14 cellular contexts compared by ENCODE assay signal in the genomic region with DNA sequence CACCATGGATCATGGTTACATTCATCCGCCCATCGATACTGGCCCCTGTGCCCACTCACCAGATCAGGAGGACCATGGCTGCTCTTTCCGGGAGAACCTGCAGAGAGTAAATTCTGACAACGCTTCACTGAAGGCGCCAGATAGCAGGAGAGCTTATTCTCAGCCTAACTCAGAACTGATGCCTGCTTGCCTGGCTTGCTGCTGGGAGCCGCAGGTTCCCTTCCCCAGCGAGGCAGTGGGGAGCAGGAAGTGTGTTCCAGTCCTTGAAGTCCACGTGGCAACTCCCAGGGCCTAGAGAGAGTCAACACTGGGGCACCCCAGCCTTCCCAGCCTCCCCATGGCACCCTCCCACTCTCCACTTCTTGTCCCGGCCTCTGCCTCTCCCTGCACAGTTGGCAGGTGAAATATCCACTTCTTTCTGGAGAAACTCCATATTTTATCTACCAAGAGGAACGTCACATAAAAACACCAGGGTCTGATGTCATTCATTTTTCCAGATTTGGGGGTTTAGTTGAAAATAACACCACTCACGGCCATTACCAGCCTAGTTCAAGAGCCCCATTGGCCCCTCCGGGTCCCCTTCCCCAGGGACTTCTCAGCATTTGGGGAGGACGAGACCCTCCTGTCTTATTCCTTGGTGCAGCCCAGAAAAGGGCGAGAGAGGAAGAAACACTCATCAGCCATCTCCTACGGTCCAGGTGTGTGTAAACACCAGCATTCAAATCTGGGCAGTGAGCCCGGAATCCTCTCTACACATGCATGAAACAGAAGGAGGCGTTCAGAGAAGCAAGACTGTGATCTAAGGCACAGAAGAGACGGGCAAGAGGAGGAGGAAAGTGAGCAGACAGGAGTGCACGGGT. TPM values are rescaled to one million over a fixed set of nuclear protein-coding genes. Genes with fewer than 3 reads are reported as not detected.
DNase-seq lines count a peak whose midpoint lies in the region; ATAC-seq, FAIRE-seq and TF ChIP-seq lines count a peak whose summit lies in the region.
"Had no signal": no experiment of that assay in that cellular context is flagged by ENCODE, and none has a peak within 500 bp of the region (broad histone marks: within the 10 kb centered on the region; RNA-seq: fewer than 3 reads in every experiment).

No MANE protein-coding gene starts in this region.

- TF ChIP-seq RAD21 in IMR-90 (IDR thresholded peaks at IDR 0.05; ENCODE audit: low read length), result no peak

- H3K9me3 ChIP-seq in IMR-90 (ENCODE audit: control insufficient read depth, insufficient read depth, low read length) (no peaks in the 10 kb centered on the region), pancreas (no peaks in the 10 kb centered on the region), MM.1S (replicated peaks; ENCODE audit: insufficient read depth, low read length) (no peaks in the 10 kb centered on the region)

- peaks cover 14 to 36% of the 10 kb centered on the region in 2 experiments; a peak in 3 of 4 replicates for H3K79me1 ChIP-seq in IMR-90 (ENCODE audit: low read depth in 1 of 2, low read length in 2 of 2)

- in situ Hi-C loops in IMR-90 (cut with MboI; ENCODE audit: low sequenced_read_pairs), result loop anchor here (5.0 kb wide), 1 partner anchor 32 kb away; no protein-coding TSS in a partner anchor

- TF ChIP-seq CTCF in IMR-90 (conservative IDR thresholded peaks at IDR 0.05; ENCODE audit: low read depth, low read length), result no peak
- no peak for TF ChIP-seq CTCF in epithelial cell of esophagus (IDR thresholded peaks at IDR 0.05; ENCODE audit: insufficient read depth, low read depth, low read length, missing control alignments)
- TF ChIP-seq CTCF in pancreas (IDR thresholded peaks at IDR 0.05), result no peak
- no peak for TF ChIP-seq CTCF in MM.1S (IDR thresholded peaks at IDR 0.05; ENCODE audit: low read length)
- TF ChIP-seq CTCF in CD14-positive monocyte (IDR thresholded peaks at IDR 0.05), result no peak

- H4K20me1 ChIP-seq in IMR-90 (ENCODE audit: insufficient read depth, low read length) (peaks cover 11% of the 10 kb centered on the region), MM.1S (ENCODE audit: insufficient read depth, low read length) (no peaks in the 10 kb centered on the region)

- H2BK120ac ChIP-seq in IMR-90 (ENCODE audit: low read depth, low read length), result no peak overlapping the region

- CTCF ChIA-PET in IMR-90 (lab: Yijun Ruan, JAX), result no interaction called here

- 76% methylated on average over 7 of the region's 19 CpGs; no CpG with 5 or more reads in 1 of the 2 experiments for WGBS in IMR-90 (ENCODE audit: extremely low coverage in 2 of 2, insufficient read length in 1 of 2), 2 experiments
- WGBS in pancreas, 2 donors, result 42 to 45% methylated on average over 19 of the region's 19 CpGs

- no peak overlapping the region for H3K4me3 Mint-ChIP-seq in CD14-positive monocyte
- H3K4me3 Mint-ChIP-seq: memory B cell; stimulated activated memory B cell treated with anti-CD40 and anti-IgM and Interleukin-4, amounts not matched to agents 10 μg/mL and 1 μg/mL and 100 μg/mL, for 72 hours had no signal

- no peak overlapping the region for H3K27ac Mint-ChIP-seq in CD14-positive monocyte
- H3K27ac Mint-ChIP-seq: memory B cell; stimulated activated memory B cell treated with anti-CD40 and anti-IgM and Interleukin-4, amounts not matched to agents 10 μg/mL and 1 μg/mL and 100 μg/mL, for 72 hours had no signal

- no peak overlapping the region for H4K91ac ChIP-seq in IMR-90 (ENCODE audit: insufficient read depth, low read depth, low read length)

- TF ChIP-seq POLR2A in IMR-90 (IDR thresholded peaks at IDR 0.05; ENCODE audit: low read depth, low read length) (0 out of 2 replicates have a peak, but pooled peaks have one; percentile 17), GM18505 (IDR thresholded peaks at IDR 0.05; ENCODE audit: borderline replicate concordance, extremely low read depth, insufficient read depth, insufficient read length) (no peak)

- H3K4me3 ChIP-seq in IMR-90 (ENCODE audit: insufficient read depth, low read depth, low read length) (no peak overlapping the region), epithelial cell of esophagus (ENCODE audit: low read length) (no peak overlapping the region), pancreas (no peak overlapping the region), MM.1S (ENCODE audit: low read length) (no peak overlapping the region)

- peaks cover 0 to 7% (median 0%) of the 10 kb centered on the region in 7 donors for H3K9me3 Mint-ChIP-seq in CD14-positive monocyte
- H3K9me3 Mint-ChIP-seq: memory B cell; stimulated activated memory B cell treated with anti-CD40 and anti-IgM and Interleukin-4, amounts not matched to agents 10 μg/mL and 1 μg/mL and 100 μg/mL, for 72 hours had no signal

- peaks cover 5 to 8% of the 10 kb centered on the region in 2 donors for H3K36me3 Mint-ChIP-seq in CD14-positive monocyte
- H3K36me3 Mint-ChIP-seq: memory B cell; stimulated activated memory B cell treated with anti-CD40 and anti-IgM and Interleukin-4, amounts not matched to agents 10 μg/mL and 1 μg/mL and 100 μg/mL, for 72 hours had no signal

- H3K4me1 ChIP-seq in IMR-90 (ENCODE audit: control insufficient read depth, insufficient read depth, low read length), result peaks cover 10% of the 10 kb centered on the region
- no peaks in the 10 kb centered on the region for H3K4me1 ChIP-seq in pancreas
- no peaks in the 10 kb centered on the region for H3K4me1 ChIP-seq in MM.1S (ENCODE audit: low read length)

- H2BK20ac ChIP-seq in IMR-90 (ENCODE audit: low read depth, low read length), result no peak overlapping the region

- H3K79me2 ChIP-seq in MM.1S (ENCODE audit: low read length), result no peaks in the 10 kb centered on the region
- H3K79me2 ChIP-seq: parathyroid adenoma had no signal

- no peak overlapping the region for H2BK5ac ChIP-seq in IMR-90 (ENCODE audit: low read depth, low read length, poor library complexity, severe bottlenecking)

- H2AFZ ChIP-seq in IMR-90 (replicated peaks; ENCODE audit: low read length, poor library complexity) (peak overlapping the region; percentile 51), MM.1S (ENCODE audit: low read length) (no peak overlapping the region)
- H2AFZ ChIP-seq: parathyroid adenoma had no signal

- H3K27me3 ChIP-seq in IMR-90 (ENCODE audit: control insufficient read depth, insufficient read depth, low read length) (no peaks in the 10 kb centered on the region), pancreas (no peaks in the 10 kb centered on the region), MM.1S (replicated peaks; ENCODE audit: insufficient read depth, low read length) (peaks cover 15% of the 10 kb centered on the region)

- no peaks in the 10 kb centered on the region for H3F3A ChIP-seq in MM.1S (ENCODE audit: insufficient read depth, low read length)

- H3K14ac ChIP-seq in IMR-90 (replicated peaks; ENCODE audit: low read depth, low read length), result peak overlapping the region; percentile 66; the same call in 1 of the 2 replicates

- no peak for FAIRE-seq in pancreas (lab: Jason Lieb, UNC)

- H3K9ac ChIP-seq in IMR-90 (ENCODE audit: low read depth, low read length) (no peak overlapping the region), MM.1S (ENCODE audit: low read length) (no peak overlapping the region)
- H3K9ac ChIP-seq: parathyroid adenoma had no signal

- peak overlapping the region; percentile 57 for H3K4ac ChIP-seq in IMR-90 (ENCODE audit: low read depth, low read length)

- DNase-seq in IMR-90, result peak; percentile 82
- DNase-seq in NCI-H2196 treated with DMSO at 0.1 percent for 48 hours (lab: John Stamatoyannopoulos, UW; ENCODE audit: unreplicated experiment), result peak; percentile 80
- peak; percentile 89 for DNase-seq in epithelial cell of esophagus (ENCODE audit: low read depth)
- peak in 4 of 6 donors; percentile 58 to 71 (median 63) for DNase-seq in pancreas
- DNase-seq in MM.1S, result no peak
- DNase-seq in CD14-positive monocyte (ENCODE audit: low spot score), result no peak
- DNase-seq: activated T-cell treated with anti-CD3 and anti-CD28 coated beads for 4 hours, amniotic stem cell, NCI-H510A, Right ventricle myocardium superior had no signal

- H3K9me2 ChIP-seq in MM.1S (replicated peaks; ENCODE audit: insufficient read depth, low read length), result no peaks in the 10 kb centered on the region

- no peak overlapping the region for H3K18ac ChIP-seq in IMR-90 (ENCODE audit: low read depth, low read length)

- no peak overlapping the region for H3K56ac ChIP-seq in IMR-90 (ENCODE audit: extremely low read depth, insufficient read depth, low read length)

- intact Hi-C loops in IMR-90 (cut with micrococcal nuclease) (no loop called here), pancreas (cut with DNase I) (loop anchor here in 1 of 3 donors (5.0 kb wide), 1 partner anchor 52 kb away; a partner anchor contains a TSS), CD14-positive monocyte (cut with micrococcal nuclease) (loop anchor here (5.0 to 10.0 kb wide), 2 partner anchors 70 to 73 kb away; a partner anchor contains a TSS)

- H3K9me1 ChIP-seq in IMR-90 (ENCODE audit: insufficient read depth, low read length), result peaks cover 13% of the 10 kb centered on the region; the same call in 1 of the 2 replicates

- H3K27ac ChIP-seq in IMR-90 (ENCODE audit: insufficient read depth, low read length), result no peak overlapping the region
- H3K27ac ChIP-seq in pancreas, result no peak overlapping the region
- no peak overlapping the region for H3K27ac ChIP-seq in MM.1S (ENCODE audit: low read length)
- H3K27ac ChIP-seq: parathyroid adenoma had no signal

- POLR2A ChIA-PET in IMR-90 (lab: Charles Lee; ENCODE audit: unreplicated experiment), result no interaction called here

- H3K4me2 ChIP-seq in IMR-90 (ENCODE audit: low read depth, low read length), result no peak overlapping the region
- H3K4me2 ChIP-seq in MM.1S (ENCODE audit: low read depth, low read length), result no peak overlapping the region

- no TSS peak for BruUV-seq in IMR-90 (replicated peaks; lab: Mats Ljungman, UMichigan)

- no peak overlapping the region for H2BK15ac ChIP-seq in IMR-90 (ENCODE audit: low read depth, low read length)

- no peak for ATAC-seq in IMR-90 (ENCODE audit: low read depth)
- peak in 3 of 4 donors; percentile 54 to 58 (median 55) for ATAC-seq in pancreas
- no peak for ATAC-seq in GM18505 (IDR thresholded peaks at IDR 0.05; ENCODE audit: unreplicated experiment)
- ATAC-seq: stimulated activated memory B cell treated with anti-CD40 and anti-IgM and Interleukin-4, amounts not matched to agents 10 μg/mL and 1 μg/mL and 100 μg/mL, for 72 hours had no signal

- H2AK5ac ChIP-seq in IMR-90 (ENCODE audit: low read depth, low read length), result 0 out of 2 replicates have a peak overlapping the region, but pooled peaks have one; percentile 17

- peak overlapping the region; percentile 21 for H2AK9ac ChIP-seq in IMR-90 (replicated peaks; ENCODE audit: low read depth, low read length, poor library complexity)

- H3K36me3 ChIP-seq in IMR-90 (ENCODE audit: control insufficient read depth, insufficient read depth, low read length) (peaks cover 3% of the 10 kb centered on the region), pancreas (no peaks in the 10 kb centered on the region), MM.1S (replicated peaks; ENCODE audit: insufficient read depth, low read length) (no peaks in the 10 kb centered on the region)

- H3K23ac ChIP-seq in IMR-90 (ENCODE audit: low read depth, low read length), result peak overlapping the region; percentile 82; the same call in 1 of the 2 replicates

- peaks cover 23% of the 10 kb centered on the region for H3K4me1 Mint-ChIP-seq in CD14-positive monocyte

- dilution Hi-C loops in IMR-90 (cut with HindIII; ENCODE audit: low sequenced_read_pairs, unreplicated experiment), result no loop called here

- H4K8ac ChIP-seq in IMR-90 (ENCODE audit: low read depth in 2 of 2, low read length in 2 of 2), result no peak overlapping the region

- H4K5ac ChIP-seq in IMR-90 (ENCODE audit: low read depth, low read length), result no peak overlapping the region

- peaks cover 17 to 39% (median 34%) of the 10 kb centered on the region in 3 donors for H3K27me3 Mint-ChIP-seq in CD14-positive monocyte (ENCODE audit: low read depth in 3 of 3)

RNA-seq across cellular contexts. Expression of a gene that starts 3.5 kb away (rescaled TPM):
- total RNA-seq in IMR-90 (2012; rRNA removed) (927 and 997 TPM in 2 replicates), pancreas (10 to 100 TPM; 18.0 to 33.6 (median 22.9) TPM)
- polyA plus RNA-seq in IMR-90 (2012; rRNA removed) (1,040 and 1,386 TPM in 2 replicates), pancreas (10 to 100 TPM; 34.0 to 35.0 TPM), CD14-positive monocyte (10 to 100 TPM; 15.8 to 27.6 TPM)
- 740 and 1,531 TPM in 2 replicates for polyA plus RNA-seq in IMR-90 (2012; cell fraction: cytosol; rRNA removed)
- 748 and 1,694 TPM in 2 replicates for polyA plus RNA-seq in IMR-90 (2012; cell fraction: nucleus; rRNA removed; ENCODE audit: low replicate concordance)

RNA-seq across cellular contexts. Expression of a gene that starts 50.4 kb away (rescaled TPM):
- total RNA-seq in IMR-90 (2012; rRNA removed), result not detected in 2 replicates
- polyA plus RNA-seq in IMR-90 (2012; rRNA removed), result not detected in 2 replicates
- polyA plus RNA-seq in IMR-90 (2012; cell fraction: cytosol; rRNA removed), result 0.12 TPM in 1 of 2 replicates, not detected in the other
- not detected in 2 replicates for polyA plus RNA-seq in IMR-90 (2012; cell fraction: nucleus; rRNA removed; ENCODE audit: low replicate concordance)
- total RNA-seq in pancreas, result under 1 TPM in 2 of 6 donors, not detected in 4; 0.35 to 0.64 TPM
- 1 to 10 TPM in 1 of 2 donors, not detected in 1; 3.5 TPM for polyA plus RNA-seq in pancreas
- polyA plus RNA-seq in CD14-positive monocyte, result not detected

Comparison
In these comparisons a context has a peak if more than half of its experiments do, and no peak if none do; other contexts are left out.
1. ATAC-seq: peak in pancreas (3 of 4); none in IMR-90 (single experiment) and GM18505 (single experiment).
2. DNase-seq: peak in IMR-90 (single experiment), NCI-H2196 treated with DMSO at 0.1 percent for 48 hours (single experiment), epithelial cell of esophagus (single experiment) and pancreas (4 of 6); none in MM.1S (single experiment) and CD14-positive monocyte (single experiment).
3. RNA of a gene that starts 3.5 kb away (polyA plus RNA-seq): 740 to 1,694 TPM in IMR-90; 34.0 to 35.0 TPM in pancreas and 15.8 to 27.6 TPM in CD14-positive monocyte; every median in the first group is over 10 times any median in the second.